In the genomic region with DNA sequence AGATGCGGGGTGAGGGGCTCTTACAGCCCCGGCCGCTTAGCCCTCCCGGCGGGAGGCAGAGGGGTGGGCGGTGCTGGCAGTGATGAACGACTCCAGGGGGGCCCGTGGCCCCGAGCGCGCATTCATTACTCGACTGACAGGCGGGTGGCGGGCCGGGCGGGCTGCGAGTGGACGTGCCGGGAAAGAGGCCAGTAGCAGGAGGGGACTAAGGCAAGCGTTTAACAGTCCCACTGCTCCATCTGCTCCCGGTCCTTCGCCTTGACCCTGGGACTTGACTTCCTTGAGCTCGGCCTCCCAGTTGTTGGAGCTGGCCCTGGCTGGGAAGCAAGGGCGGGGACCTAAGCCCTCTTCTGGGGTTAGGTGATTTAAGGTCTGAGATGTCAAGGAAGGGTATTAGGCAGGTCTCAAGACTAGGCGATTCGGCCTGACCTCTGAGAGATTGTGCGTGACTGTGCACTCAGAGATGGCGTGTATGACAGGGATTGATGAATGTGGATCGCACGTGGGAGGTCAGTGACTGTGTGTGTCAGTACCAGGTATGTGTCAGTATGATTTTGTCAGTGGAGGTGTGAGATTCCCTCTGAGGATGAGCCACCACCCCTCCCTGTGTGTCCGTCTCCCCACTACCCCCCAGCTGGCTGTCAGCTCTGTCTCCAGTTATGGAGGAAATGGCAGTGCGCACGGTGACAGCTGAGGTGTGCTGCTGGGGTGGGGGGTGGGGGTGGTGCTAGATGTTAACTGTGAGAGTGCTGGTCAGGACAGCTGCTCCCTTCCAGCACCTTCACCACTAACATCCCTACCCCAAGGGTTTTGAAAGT, we compare ENCODE assay signal across 1 cellular context.
TF ChIP-seq lines count a peak whose summit lies in the region.

No MANE protein-coding gene starts in this region.

TF ChIP-seq in K562, 482 proteins besides CTCF, POLR2A, EP300 and RAD21 (continues in another document):
- no peak for TF ChIP-seq RBM14 (IDR thresholded peaks at IDR 0.05; ENCODE audit: borderline replicate concordance, insufficient read depth, low read depth, low read length)
- TF ChIP-seq, protein P1, sequence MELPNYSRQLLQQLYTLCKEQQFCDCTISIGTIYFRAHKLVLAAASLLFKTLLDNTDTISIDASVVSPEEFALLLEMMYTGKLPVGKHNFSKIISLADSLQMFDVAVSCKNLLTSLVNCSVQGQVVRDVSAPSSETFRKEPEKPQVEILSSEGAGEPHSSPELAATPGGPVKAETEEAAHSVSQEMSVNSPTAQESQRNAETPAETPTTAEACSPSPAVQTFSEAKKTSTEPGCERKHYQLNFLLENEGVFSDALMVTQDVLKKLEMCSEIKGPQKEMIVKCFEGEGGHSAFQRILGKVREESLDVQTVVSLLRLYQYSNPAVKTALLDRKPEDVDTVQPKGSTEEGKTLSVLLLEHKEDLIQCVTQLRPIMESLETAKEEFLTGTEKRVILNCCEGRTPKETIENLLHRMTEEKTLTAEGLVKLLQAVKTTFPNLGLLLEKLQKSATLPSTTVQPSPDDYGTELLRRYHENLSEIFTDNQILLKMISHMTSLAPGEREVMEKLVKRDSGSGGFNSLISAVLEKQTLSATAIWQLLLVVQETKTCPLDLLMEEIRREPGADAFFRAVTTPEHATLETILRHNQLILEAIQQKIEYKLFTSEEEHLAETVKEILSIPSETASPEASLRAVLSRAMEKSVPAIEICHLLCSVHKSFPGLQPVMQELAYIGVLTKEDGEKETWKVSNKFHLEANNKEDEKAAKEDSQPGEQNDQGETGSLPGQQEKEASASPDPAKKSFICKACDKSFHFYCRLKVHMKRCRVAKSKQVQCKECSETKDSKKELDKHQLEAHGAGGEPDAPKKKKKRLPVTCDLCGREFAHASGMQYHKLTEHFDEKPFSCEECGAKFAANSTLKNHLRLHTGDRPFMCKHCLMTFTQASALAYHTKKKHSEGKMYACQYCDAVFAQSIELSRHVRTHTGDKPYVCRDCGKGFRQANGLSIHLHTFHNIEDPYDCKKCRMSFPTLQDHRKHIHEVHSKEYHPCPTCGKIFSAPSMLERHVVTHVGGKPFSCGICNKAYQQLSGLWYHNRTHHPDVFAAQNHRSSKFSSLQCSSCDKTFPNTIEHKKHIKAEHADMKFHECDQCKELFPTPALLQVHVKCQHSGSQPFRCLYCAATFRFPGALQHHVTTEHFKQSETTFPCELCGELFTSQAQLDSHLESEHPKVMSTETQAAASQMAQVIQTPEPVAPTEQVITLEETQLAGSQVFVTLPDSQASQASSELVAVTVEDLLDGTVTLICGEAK (IDR thresholded peaks at IDR 0.05), result no peak
- TF ChIP-seq, protein P1 (CRISPR knock-in tag; IDR thresholded peaks at IDR 0.05), result no peak
- TF ChIP-seq KDM1A (IDR thresholded peaks at IDR 0.05), result peak; percentile 92 to 93
- TF ChIP-seq, protein P2, sequence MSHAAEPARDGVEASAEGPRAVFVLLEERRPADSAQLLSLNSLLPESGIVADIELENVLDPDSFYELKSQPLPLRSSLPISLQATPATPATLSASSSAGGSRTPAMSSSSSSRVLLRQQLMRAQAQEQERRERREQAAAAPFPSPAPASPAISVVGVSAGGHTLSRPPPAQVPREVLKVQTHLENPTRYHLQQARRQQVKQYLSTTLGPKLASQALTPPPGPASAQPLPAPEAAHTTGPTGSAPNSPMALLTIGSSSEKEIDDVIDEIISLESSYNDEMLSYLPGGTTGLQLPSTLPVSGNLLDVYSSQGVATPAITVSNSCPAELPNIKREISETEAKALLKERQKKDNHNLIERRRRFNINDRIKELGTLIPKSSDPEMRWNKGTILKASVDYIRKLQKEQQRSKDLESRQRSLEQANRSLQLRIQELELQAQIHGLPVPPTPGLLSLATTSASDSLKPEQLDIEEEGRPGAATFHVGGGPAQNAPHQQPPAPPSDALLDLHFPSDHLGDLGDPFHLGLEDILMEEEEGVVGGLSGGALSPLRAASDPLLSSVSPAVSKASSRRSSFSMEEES (CRISPR knock-in tag; IDR thresholded peaks at IDR 0.05), result no peak
- no peak for TF ChIP-seq HNRNPUL1 (IDR thresholded peaks at IDR 0.05; ENCODE audit: low read length)
- no peak for TF ChIP-seq PCBP1 (IDR thresholded peaks at IDR 0.05; ENCODE audit: low read depth, low read length, poor library complexity, severe bottlenecking)
- TF ChIP-seq ZNF232 (CRISPR knock-in tag; IDR thresholded peaks at IDR 0.05), result no peak
- 0 out of 2 replicates have a peak, but pooled peaks have one; percentile 32 for TF ChIP-seq MYC (IDR thresholded peaks at IDR 0.05; ENCODE audit: low read depth, low read length)
- no peak for TF ChIP-seq MYC (CRISPR knock-in tag; IDR thresholded peaks at IDR 0.05; ENCODE audit: borderline replicate concordance, low read depth)
- TF ChIP-seq SMC3 (conservative IDR thresholded peaks at IDR 0.05; ENCODE audit: insufficient read depth, low read depth, low read length), result no peak
- TF ChIP-seq, protein P3, sequence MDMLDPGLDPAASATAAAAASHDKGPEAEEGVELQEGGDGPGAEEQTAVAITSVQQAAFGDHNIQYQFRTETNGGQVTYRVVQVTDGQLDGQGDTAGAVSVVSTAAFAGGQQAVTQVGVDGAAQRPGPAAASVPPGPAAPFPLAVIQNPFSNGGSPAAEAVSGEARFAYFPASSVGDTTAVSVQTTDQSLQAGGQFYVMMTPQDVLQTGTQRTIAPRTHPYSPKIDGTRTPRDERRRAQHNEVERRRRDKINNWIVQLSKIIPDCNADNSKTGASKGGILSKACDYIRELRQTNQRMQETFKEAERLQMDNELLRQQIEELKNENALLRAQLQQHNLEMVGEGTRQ (CRISPR knock-in tag; IDR thresholded peaks at IDR 0.05), result no peak
- TF ChIP-seq, protein P4, sequence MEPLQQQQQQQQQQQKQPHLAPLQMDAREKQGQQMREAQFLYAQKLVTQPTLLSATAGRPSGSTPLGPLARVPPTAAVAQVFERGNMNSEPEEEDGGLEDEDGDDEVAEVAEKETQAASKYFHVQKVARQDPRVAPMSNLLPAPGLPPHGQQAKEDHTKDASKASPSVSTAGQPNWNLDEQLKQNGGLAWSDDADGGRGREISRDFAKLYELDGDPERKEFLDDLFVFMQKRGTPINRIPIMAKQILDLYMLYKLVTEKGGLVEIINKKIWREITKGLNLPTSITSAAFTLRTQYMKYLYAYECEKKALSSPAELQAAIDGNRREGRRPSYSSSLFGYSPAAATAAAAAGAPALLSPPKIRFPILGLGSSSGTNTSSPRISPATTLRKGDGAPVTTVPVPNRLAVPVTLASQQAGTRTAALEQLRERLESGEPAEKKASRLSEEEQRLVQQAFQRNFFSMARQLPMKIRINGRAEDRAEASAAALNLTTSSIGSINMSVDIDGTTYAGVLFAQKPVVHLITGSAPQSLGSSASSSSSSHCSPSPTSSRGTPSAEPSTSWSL (CRISPR knock-in tag; IDR thresholded peaks at IDR 0.05; ENCODE audit: borderline replicate concordance), result no peak
- TF ChIP-seq CBFA2T3 (IDR thresholded peaks at IDR 0.05), result peak; percentile 48
- no peak for TF ChIP-seq CREB1 (IDR thresholded peaks at IDR 0.05)
- TF ChIP-seq CREB1 (CRISPR knock-in tag; IDR thresholded peaks at IDR 0.05), result no peak
- TF ChIP-seq NRF1 (conservative IDR thresholded peaks at IDR 0.05 in 1 of 2, IDR thresholded peaks at IDR 0.05 in 1 of 2), result no peak
- TF ChIP-seq, protein P5, sequence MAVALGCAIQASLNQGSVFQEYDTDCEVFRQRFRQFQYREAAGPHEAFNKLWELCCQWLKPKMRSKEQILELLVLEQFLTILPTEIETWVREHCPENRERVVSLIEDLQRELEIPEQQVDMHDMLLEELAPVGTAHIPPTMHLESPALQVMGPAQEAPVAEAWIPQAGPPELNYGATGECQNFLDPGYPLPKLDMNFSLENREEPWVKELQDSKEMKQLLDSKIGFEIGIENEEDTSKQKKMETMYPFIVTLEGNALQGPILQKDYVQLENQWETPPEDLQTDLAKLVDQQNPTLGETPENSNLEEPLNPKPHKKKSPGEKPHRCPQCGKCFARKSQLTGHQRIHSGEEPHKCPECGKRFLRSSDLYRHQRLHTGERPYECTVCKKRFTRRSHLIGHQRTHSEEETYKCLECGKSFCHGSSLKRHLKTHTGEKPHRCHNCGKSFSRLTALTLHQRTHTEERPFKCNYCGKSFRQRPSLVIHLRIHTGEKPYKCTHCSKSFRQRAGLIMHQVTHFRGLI (CRISPR knock-in tag; IDR thresholded peaks at IDR 0.05), result no peak
- no peak for TF ChIP-seq ZBTB17 (CRISPR knock-in tag; IDR thresholded peaks at IDR 0.05)
- no peak for TF ChIP-seq KDM4B (IDR thresholded peaks at IDR 0.05; ENCODE audit: borderline replicate concordance in 2 of 2, low read depth in 1 of 2)
- TF ChIP-seq ZNF668 (CRISPR knock-in tag; IDR thresholded peaks at IDR 0.05), result no peak
- TF ChIP-seq, protein P6, sequence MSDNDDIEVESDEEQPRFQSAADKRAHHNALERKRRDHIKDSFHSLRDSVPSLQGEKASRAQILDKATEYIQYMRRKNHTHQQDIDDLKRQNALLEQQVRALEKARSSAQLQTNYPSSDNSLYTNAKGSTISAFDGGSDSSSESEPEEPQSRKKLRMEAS (CRISPR knock-in tag; IDR thresholded peaks at IDR 0.05), result peak; percentile 71
- peak; percentile 55; the same call in 1 of the 2 replicates for TF ChIP-seq CBFB (CRISPR knock-in tag; IDR thresholded peaks at IDR 0.05)
- TF ChIP-seq, protein P7, sequence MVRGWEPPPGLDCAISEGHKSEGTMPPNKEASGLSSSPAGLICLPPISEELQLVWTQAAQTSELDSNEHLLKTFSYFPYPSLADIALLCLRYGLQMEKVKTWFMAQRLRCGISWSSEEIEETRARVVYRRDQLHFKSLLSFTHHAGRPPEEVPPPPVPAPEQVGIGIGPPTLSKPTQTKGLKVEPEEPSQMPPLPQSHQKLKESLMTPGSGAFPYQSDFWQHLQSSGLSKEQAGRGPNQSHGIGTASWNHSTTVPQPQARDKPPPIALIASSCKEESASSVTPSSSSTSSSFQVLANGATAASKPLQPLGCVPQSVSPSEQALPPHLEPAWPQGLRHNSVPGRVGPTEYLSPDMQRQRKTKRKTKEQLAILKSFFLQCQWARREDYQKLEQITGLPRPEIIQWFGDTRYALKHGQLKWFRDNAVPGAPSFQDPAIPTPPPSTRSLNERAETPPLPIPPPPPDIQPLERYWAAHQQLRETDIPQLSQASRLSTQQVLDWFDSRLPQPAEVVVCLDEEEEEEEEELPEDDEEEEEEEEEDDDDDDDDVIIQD (CRISPR knock-in tag; IDR thresholded peaks at IDR 0.05), result no peak
- TF ChIP-seq, protein P8, sequence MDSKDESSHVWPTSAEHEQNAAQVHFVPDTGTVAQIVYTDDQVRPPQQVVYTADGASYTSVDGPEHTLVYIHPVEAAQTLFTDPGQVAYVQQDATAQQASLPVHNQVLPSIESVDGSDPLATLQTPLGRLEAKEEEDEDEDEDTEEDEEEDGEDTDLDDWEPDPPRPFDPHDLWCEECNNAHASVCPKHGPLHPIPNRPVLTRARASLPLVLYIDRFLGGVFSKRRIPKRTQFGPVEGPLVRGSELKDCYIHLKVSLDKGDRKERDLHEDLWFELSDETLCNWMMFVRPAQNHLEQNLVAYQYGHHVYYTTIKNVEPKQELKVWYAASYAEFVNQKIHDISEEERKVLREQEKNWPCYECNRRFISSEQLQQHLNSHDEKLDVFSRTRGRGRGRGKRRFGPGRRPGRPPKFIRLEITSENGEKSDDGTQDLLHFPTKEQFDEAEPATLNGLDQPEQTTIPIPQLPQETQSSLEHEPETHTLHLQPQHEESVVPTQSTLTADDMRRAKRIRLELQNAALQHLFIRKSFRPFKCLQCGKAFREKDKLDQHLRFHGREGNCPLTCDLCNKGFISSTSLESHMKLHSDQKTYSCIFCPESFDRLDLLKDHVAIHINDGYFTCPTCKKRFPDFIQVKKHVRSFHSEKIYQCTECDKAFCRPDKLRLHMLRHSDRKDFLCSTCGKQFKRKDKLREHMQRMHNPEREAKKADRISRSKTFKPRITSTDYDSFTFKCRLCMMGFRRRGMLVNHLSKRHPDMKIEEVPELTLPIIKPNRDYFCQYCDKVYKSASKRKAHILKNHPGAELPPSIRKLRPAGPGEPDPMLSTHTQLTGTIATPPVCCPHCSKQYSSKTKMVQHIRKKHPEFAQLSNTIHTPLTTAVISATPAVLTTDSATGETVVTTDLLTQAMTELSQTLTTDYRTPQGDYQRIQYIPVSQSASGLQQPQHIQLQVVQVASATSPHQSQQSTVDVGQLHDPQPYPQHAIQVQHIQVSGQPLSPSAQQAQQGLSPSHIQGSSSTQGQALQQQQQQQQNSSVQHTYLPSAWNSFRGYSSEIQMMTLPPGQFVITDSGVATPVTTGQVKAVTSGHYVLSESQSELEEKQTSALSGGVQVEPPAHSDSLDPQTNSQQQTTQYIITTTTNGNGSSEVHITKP (IDR thresholded peaks at IDR 0.05; ENCODE audit: partially characterized antibody), result no peak
- TF ChIP-seq ZNF311 (CRISPR knock-in tag; IDR thresholded peaks at IDR 0.05), result no peak
- TF ChIP-seq SIX5 (IDR thresholded peaks at IDR 0.05; ENCODE audit: borderline replicate concordance in 1 of 2, insufficient read depth in 1 of 2, low read depth in 1 of 2, low read length in 2 of 2), result no peak
- no peak for TF ChIP-seq POLR2G (IDR thresholded peaks at IDR 0.05; ENCODE audit: low read depth, low read length)
- no peak for TF ChIP-seq SIRT6 (IDR thresholded peaks at IDR 0.05; ENCODE audit: low read depth, low read length)
- TF ChIP-seq FOXA3 (CRISPR knock-in tag; conservative IDR thresholded peaks at IDR 0.05 in 1 of 2, IDR thresholded peaks at IDR 0.05 in 1 of 2), result no peak
- no peak for TF ChIP-seq NR2C1 (IDR thresholded peaks at IDR 0.05)
- no peak for TF ChIP-seq NR2C1 (tag; IDR thresholded peaks at IDR 0.05)
- TF ChIP-seq, protein P9, sequence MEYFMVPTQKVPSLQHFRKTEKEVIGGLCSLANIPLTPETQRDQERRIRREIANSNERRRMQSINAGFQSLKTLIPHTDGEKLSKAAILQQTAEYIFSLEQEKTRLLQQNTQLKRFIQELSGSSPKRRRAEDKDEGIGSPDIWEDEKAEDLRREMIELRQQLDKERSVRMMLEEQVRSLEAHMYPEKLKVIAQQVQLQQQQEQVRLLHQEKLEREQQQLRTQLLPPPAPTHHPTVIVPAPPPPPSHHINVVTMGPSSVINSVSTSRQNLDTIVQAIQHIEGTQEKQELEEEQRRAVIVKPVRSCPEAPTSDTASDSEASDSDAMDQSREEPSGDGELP (CRISPR knock-in tag; IDR thresholded peaks at IDR 0.05; ENCODE audit: borderline replicate concordance), result peak; percentile 50
- TF ChIP-seq C11orf30 (IDR thresholded peaks at IDR 0.05; ENCODE audit: low read depth), result no peak
